In genomic region chr2:44974064-44974715, GRCh38 we compare ENCODE assay signal across 8 cellular contexts. TPM values are rescaled to one million over a fixed set of nuclear protein-coding genes. Genes with fewer than 3 reads are reported as not detected.
A peak's percentile ranks its signal among the peaks of the same experiment; 100 is the strongest.
DNase-seq lines count a peak whose midpoint lies in the region; ATAC-seq and TF ChIP-seq lines count a peak whose summit lies in the region.

No MANE protein-coding gene starts in this region.

- no peaks in the 10 kb centered on the region for H3K27me3 ChIP-seq in CD4-positive, alpha-beta memory T cell (ENCODE audit: insufficient read depth, low read length)

- no peaks in the 10 kb centered on the region for H3K9me3 Mint-ChIP-seq in CD4-positive, alpha-beta memory T cell

- H3K36me3 ChIP-seq in CD4-positive, alpha-beta memory T cell (ENCODE audit: insufficient read depth, low read length): no peaks in the 10 kb centered on the region

- H3K36me3 Mint-ChIP-seq in CD4-positive, alpha-beta memory T cell: no peaks in the 10 kb centered on the region

- intact Hi-C loops in CD4-positive, alpha-beta memory T cell (cut with micrococcal nuclease): no loop called here

- CTCF ChIA-PET in RWPE1 (lab: Yijun Ruan, JAX): interaction anchor here (0.6 to 1.4 kb wide), 6 partner anchors 8 to 1101 kb away, joined by 3 to 6 read pairs (median 4); no protein-coding TSS in a partner anchor
- CTCF ChIA-PET in CD4-positive, alpha-beta memory T cell (lab: Charles Lee; ENCODE audit: partially characterized antibody): interaction anchor here (1.2 to 2.4 kb wide), 2 partner anchors 18 to 520 kb away, joined by 5 to 10 read pairs; no protein-coding TSS in a partner anchor

- no peak overlapping the region for H3K27ac Mint-ChIP-seq in CD4-positive, alpha-beta memory T cell

- no peaks in the 10 kb centered on the region for H3K4me1 ChIP-seq in CD4-positive, alpha-beta memory T cell (ENCODE audit: insufficient read depth, low read length)

- no peak overlapping the region for H3K27ac ChIP-seq in RWPE1
- H3K27ac ChIP-seq in CD4-positive, alpha-beta memory T cell (ENCODE audit: low read depth, low read length): no peak overlapping the region

- no peak for ATAC-seq in HG03025 (IDR thresholded peaks at IDR 0.05; ENCODE audit: low FRiP score, unreplicated experiment)
- ATAC-seq in HG03354 (IDR thresholded peaks at IDR 0.05; ENCODE audit: poor library complexity, severe bottlenecking, unreplicated experiment): no peak

- H3K27me3 Mint-ChIP-seq in CD4-positive, alpha-beta memory T cell: peaks cover 11 to 12% of the 10 kb centered on the region in 2 donors

- POLR2A ChIA-PET in RWPE1 (lab: Yijun Ruan, JAX; ENCODE audit: low non-redundant PET): no interaction called here
- POLR2A ChIA-PET in CD4-positive, alpha-beta memory T cell (lab: Charles Lee; ENCODE audit: partially characterized antibody): no interaction called here

- no peaks in the 10 kb centered on the region for H3K9me3 ChIP-seq in CD4-positive, alpha-beta memory T cell (ENCODE audit: control insufficient read depth in 1 of 2, low read length in 2 of 2)

- no peak; the same call in 1 of the 2 replicates for TF ChIP-seq CTCF in RWPE1 (conservative IDR thresholded peaks at IDR 0.05; ENCODE audit: low read depth)

- peaks cover 0 to 4% (median 0%) of the 10 kb centered on the region in 4 donors for H3K4me1 Mint-ChIP-seq in CD4-positive, alpha-beta memory T cell

- H3K4me3 ChIP-seq in CD4-positive, alpha-beta memory T cell (ENCODE audit: low read length in 2 of 2): no peak overlapping the region

- DNase-seq in EL: peak; percentile 73
- DNase-seq in LoVo (ENCODE audit: low spot score): peak; percentile 41
- DNase-seq in RWPE1 (ENCODE audit: low spot score): peak; percentile 46
- peak; percentile 77 for DNase-seq in iPS-NIHi7 (ENCODE audit: extremely low spot score)
- no peak for DNase-seq in CD4-positive, alpha-beta memory T cell
- no peak for DNase-seq in dedifferentiated amniotic fluid mesenchymal stem cell (ENCODE audit: extremely low spot score)

- H3K4me3 Mint-ChIP-seq in CD4-positive, alpha-beta memory T cell: no peak overlapping the region

RNA-seq across cellular contexts. Expression of gene SIX3, which starts 32.7 kb away (rescaled TPM):
- total RNA-seq in CD4-positive, alpha-beta memory T cell: not detected
- not detected for polyA plus RNA-seq in CD4-positive, alpha-beta memory T cell

RNA-seq across cellular contexts. Expression of gene SIX2, which starts 35.1 kb away (rescaled TPM):
- total RNA-seq in CD4-positive, alpha-beta memory T cell: not detected
- not detected for polyA plus RNA-seq in CD4-positive, alpha-beta memory T cell

Comparison
In these comparisons a context has a peak if more than half of its experiments do, and no peak if none do; other contexts are left out.
1. DNase-seq: peak in EL (single experiment), LoVo (single experiment), RWPE1 (single experiment) and iPS-NIHi7 (single experiment); none in CD4-positive, alpha-beta memory T cell (0 of 5) and dedifferentiated amniotic fluid mesenchymal stem cell (single experiment).